20 cellular contexts compared by ENCODE assay signal in the genomic region with DNA sequence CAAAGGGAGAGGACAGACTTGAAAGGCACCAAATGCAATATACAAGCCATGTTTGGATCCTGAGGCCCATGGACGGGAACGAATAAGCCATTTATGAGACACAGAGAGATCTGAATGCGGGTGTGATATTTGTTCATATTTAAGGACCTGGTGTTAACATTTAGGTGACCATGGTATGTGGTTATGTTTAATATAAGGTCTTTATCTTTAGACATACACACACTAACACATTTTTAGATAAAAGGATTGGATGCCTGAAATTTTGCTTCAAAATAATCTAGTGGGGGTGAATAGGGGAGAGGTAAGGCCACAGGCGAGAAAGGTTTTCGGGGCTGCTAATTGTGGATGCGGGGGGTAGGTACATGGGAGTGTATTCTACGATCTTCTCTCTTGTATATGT. TPM values are rescaled to one million over a fixed set of nuclear protein-coding genes. Genes with fewer than 3 reads are reported as not detected.
DNase-seq lines count a peak whose midpoint lies in the region; ATAC-seq and TF ChIP-seq lines count a peak whose summit lies in the region.
"Had no signal": no experiment of that assay in that cellular context is flagged by ENCODE, and none has a peak within 500 bp of the region (broad histone marks: within the 10 kb centered on the region; RNA-seq: fewer than 3 reads in every experiment).

No MANE protein-coding gene starts in this region.

- no peak for TF ChIP-seq CTCF in SU-DHL-6 (IDR thresholded peaks at IDR 0.05; ENCODE audit: insufficient read depth, low read length, poor library complexity, severe bottlenecking)

- H3K4me1 ChIP-seq in effector memory CD4-positive, alpha-beta T cell (ENCODE audit: control insufficient read depth, insufficient read depth, low read length, poor library complexity, severe bottlenecking) = peaks cover 93% of the 10 kb centered on the region

- CTCF ChIA-PET in activated naive CD4-positive, alpha-beta T cell treated with anti-CD3 and anti-CD28 coated beads for 36 hours (lab: Charles Lee) = no interaction called here

- no peaks in the 10 kb centered on the region for H3K9me3 Mint-ChIP-seq in activated naive CD4-positive, alpha-beta T cell treated with anti-CD3 and anti-CD28 coated beads for 36 hours
- H3K9me3 Mint-ChIP-seq in stimulated activated naive CD8-positive, alpha-beta T cell treated with anti-CD3 and anti-CD28 coated beads, Interleukin-15, amount 100 ng/mL, for 72 hours = no peaks in the 10 kb centered on the region
- H3K9me3 Mint-ChIP-seq: endodermal cell, HFFc6 had no signal

- no peaks in the 10 kb centered on the region for H3K27me3 Mint-ChIP-seq in activated naive CD4-positive, alpha-beta T cell treated with anti-CD3 and anti-CD28 coated beads for 36 hours (ENCODE audit: low read depth)
- no peaks in the 10 kb centered on the region for H3K27me3 Mint-ChIP-seq in stimulated activated naive CD8-positive, alpha-beta T cell treated with anti-CD3 and anti-CD28 coated beads, Interleukin-15, amount 100 ng/mL, for 72 hours

- peaks cover 73% of the 10 kb centered on the region for H3K36me3 Mint-ChIP-seq in activated naive CD4-positive, alpha-beta T cell treated with anti-CD3 and anti-CD28 coated beads for 36 hours (ENCODE audit: low read depth)

- no peak overlapping the region for H3K4me3 Mint-ChIP-seq in activated naive CD4-positive, alpha-beta T cell treated with anti-CD3 and anti-CD28 coated beads for 36 hours
- peak overlapping the region; percentile 18 to 51 for H3K4me3 Mint-ChIP-seq in stimulated activated naive CD8-positive, alpha-beta T cell treated with anti-CD3 and anti-CD28 coated beads, Interleukin-15, amount 100 ng/mL, for 72 hours
- H3K4me3 Mint-ChIP-seq: endodermal cell, HFFc6 had no signal

- no peaks in the 10 kb centered on the region for H3K27me3 ChIP-seq in SU-DHL-6 (ENCODE audit: low read length)
- no peaks in the 10 kb centered on the region for H3K27me3 ChIP-seq in effector memory CD4-positive, alpha-beta T cell (replicated peaks; ENCODE audit: control insufficient read depth, insufficient read depth, low read length, poor library complexity, severe bottlenecking)
- H3K27me3 ChIP-seq: left lung had no signal

- H3K9me2 ChIP-seq in SU-DHL-6 (replicated peaks; ENCODE audit: insufficient read depth, low read length) = no peaks in the 10 kb centered on the region

- no peak for DNase-seq in activated naive CD4-positive, alpha-beta T cell treated with anti-CD3 and anti-CD28 coated beads for 36 hours
- no peak for DNase-seq in activated naive CD4-positive, alpha-beta T cell treated with anti-CD3 and anti-CD28 coated beads, Interleukin-2, amount 50 U/mL, for 16 hours
- DNase-seq in effector memory CD4-positive, alpha-beta T cell = no peak
- DNase-seq in stimulated activated naive CD8-positive, alpha-beta T cell treated with anti-CD3 and anti-CD28 coated beads, Interleukin-15, amount 100 ng/mL, for 72 hours = no peak
- DNase-seq in NCI-H2196 treated with DMSO at 0.1 percent for 48 hours (lab: John Stamatoyannopoulos, UW; ENCODE audit: unreplicated experiment) = no peak
- no peak for DNase-seq in cardiac septum (ENCODE audit: low spot score)
- DNase-seq: Calu3; central memory CD4-positive, alpha-beta T cell; endodermal cell; HFFc6; IMR-90; NCI-H1092; NCI-H2171; stimulated activated naive CD4-positive, alpha-beta T cell treated with Interleukin-2 at 50 U/mL for 16 hours had no signal

- peaks cover 38% of the 10 kb centered on the region for H3F3A ChIP-seq in SU-DHL-6 (ENCODE audit: insufficient read depth)

- H3K79me2 ChIP-seq in SU-DHL-6 (ENCODE audit: insufficient read depth, low read length) = peaks cover 28% of the 10 kb centered on the region

- no peaks in the 10 kb centered on the region for H4K20me1 ChIP-seq in SU-DHL-6 (ENCODE audit: low read depth, low read length)

- H2AFZ ChIP-seq in SU-DHL-6 (ENCODE audit: low read depth, low read length, severe bottlenecking) = no peak overlapping the region

- peaks cover 4% of the 10 kb centered on the region; the same call in 1 of the 2 replicates for H3K36me3 ChIP-seq in SU-DHL-6 (ENCODE audit: low read length)
- peaks cover 50% of the 10 kb centered on the region for H3K36me3 ChIP-seq in effector memory CD4-positive, alpha-beta T cell (ENCODE audit: control insufficient read depth, insufficient read depth, low read length)

- intact Hi-C loops in activated naive CD4-positive, alpha-beta T cell treated with anti-CD3 and anti-CD28 coated beads for 36 hours (cut with micrococcal nuclease) = loop anchor here (10.0 kb wide), 1 partner anchor 861 kb away; no protein-coding TSS in a partner anchor
- intact Hi-C loops in cardiac septum (cut with DNase I) = no loop called here

- ATAC-seq in stimulated activated naive CD8-positive, alpha-beta T cell treated with anti-CD3 and anti-CD28 coated beads, Interleukin-15, amount 100 ng/mL, for 72 hours = no peak
- ATAC-seq in GM18867 (IDR thresholded peaks at IDR 0.05; ENCODE audit: unreplicated experiment) = no peak
- ATAC-seq: left lung had no signal

- no peak overlapping the region for H3K9ac ChIP-seq in SU-DHL-6 (ENCODE audit: low read length)

- no peaks in the 10 kb centered on the region for H3K9me3 ChIP-seq in SU-DHL-6 (ENCODE audit: insufficient read depth, low read length)
- H3K9me3 ChIP-seq in effector memory CD4-positive, alpha-beta T cell (ENCODE audit: control insufficient read depth, low read length) = no peaks in the 10 kb centered on the region
- H3K9me3 ChIP-seq: left lung had no signal

- H3K27ac Mint-ChIP-seq in activated naive CD4-positive, alpha-beta T cell treated with anti-CD3 and anti-CD28 coated beads for 36 hours = peak overlapping the region; percentile 95
- peak overlapping the region; percentile 63 to 75 for H3K27ac Mint-ChIP-seq in stimulated activated naive CD8-positive, alpha-beta T cell treated with anti-CD3 and anti-CD28 coated beads, Interleukin-15, amount 100 ng/mL, for 72 hours
- H3K27ac Mint-ChIP-seq: endodermal cell, HFFc6 had no signal

- H3K4me2 ChIP-seq in SU-DHL-6 (ENCODE audit: low read depth, low read length, poor library complexity, severe bottlenecking) = no peak overlapping the region
- H3K4me2 ChIP-seq: smooth muscle cell had no signal

- H3K4me1 Mint-ChIP-seq in activated naive CD4-positive, alpha-beta T cell treated with anti-CD3 and anti-CD28 coated beads for 36 hours (ENCODE audit: low read depth) = peaks cover 89% of the 10 kb centered on the region
- peaks cover 96% of the 10 kb centered on the region for H3K4me1 Mint-ChIP-seq in stimulated activated naive CD8-positive, alpha-beta T cell treated with anti-CD3 and anti-CD28 coated beads, Interleukin-15, amount 100 ng/mL, for 72 hours

- no peak overlapping the region for H3K4me3 ChIP-seq in SU-DHL-6 (ENCODE audit: insufficient read depth, low read length, poor library complexity, severe bottlenecking)
- H3K4me3 ChIP-seq in effector memory CD4-positive, alpha-beta T cell (ENCODE audit: insufficient read depth, low read depth, low read length, poor library complexity, severe bottlenecking) = no peak overlapping the region
- H3K4me3 ChIP-seq: left lung, smooth muscle cell had no signal

- H3K27ac ChIP-seq in SU-DHL-6 (ENCODE audit: low read depth, low read length) = peak overlapping the region; percentile 92
- H3K27ac ChIP-seq in effector memory CD4-positive, alpha-beta T cell (ENCODE audit: insufficient read depth, low read length, poor library complexity, severe bottlenecking) = peak overlapping the region; percentile 75

RNA-seq across cellular contexts. Expression of a gene that starts 12.4 kb away (rescaled TPM):
- 100 to 1,000 TPM; 107 to 118 TPM for total RNA-seq in activated naive CD4-positive, alpha-beta T cell treated with anti-CD3 and anti-CD28 coated beads for 36 hours
- total RNA-seq in cardiac septum = 4.5 TPM

RNA-seq across cellular contexts. Expression of a gene that starts 45.7 kb away (rescaled TPM):
- not detected for total RNA-seq in activated naive CD4-positive, alpha-beta T cell treated with anti-CD3 and anti-CD28 coated beads for 36 hours
- 0.32 TPM for total RNA-seq in cardiac septum
- total RNA-seq: activated CD8-positive, alpha-beta memory T cell treated with anti-CD3 and anti-CD28 coated beads for 36 hours; Calu3; HFFc6; IMR-90; posterior vena cava; smooth muscle cell had no signal

RNA-seq across cellular contexts. Expression of a gene that starts 52.5 kb away (rescaled TPM):
- total RNA-seq in activated naive CD4-positive, alpha-beta T cell treated with anti-CD3 and anti-CD28 coated beads for 36 hours = not detected
- total RNA-seq in cardiac septum = not detected
- total RNA-seq: activated CD8-positive, alpha-beta memory T cell treated with anti-CD3 and anti-CD28 coated beads for 36 hours; Calu3; HFFc6; smooth muscle cell had no signal

Comparison
In these comparisons a context has a peak if more than half of its experiments do, and no peak if none do; other contexts are left out.
1. RNA of a gene that starts 12.4 kb away (total RNA-seq): 107 to 118 TPM in activated naive CD4-positive, alpha-beta T cell treated with anti-CD3 and anti-CD28 coated beads for 36 hours; 4.5 TPM in cardiac septum (single experiment); every median in the first group is over 10 times any median in the second.